18 cellular contexts compared by ENCODE assay signal in genomic region chr15:65056868-65057548, GRCh38. TPM values are rescaled to one million over a fixed set of nuclear protein-coding genes. Genes with fewer than 3 reads are reported as not detected.
DNase-seq lines count a peak whose midpoint lies in the region; ATAC-seq, FAIRE-seq and TF ChIP-seq lines count a peak whose summit lies in the region.
"Had no signal": no experiment of that assay in that cellular context is flagged by ENCODE, and none has a peak within 500 bp of the region (broad histone marks: within the 10 kb centered on the region; RNA-seq: fewer than 3 reads in every experiment).

No MANE protein-coding gene starts in this region.

- H3K27me3 ChIP-seq in mammary epithelial cell (ENCODE audit: insufficient read depth, low read length): no peaks in the 10 kb centered on the region
- H3K27me3 ChIP-seq in breast epithelium: no peaks in the 10 kb centered on the region
- H3K27me3 ChIP-seq in astrocyte (ENCODE audit: insufficient read depth, low read length): peaks cover 29% of the 10 kb centered on the region
- H3K27me3 ChIP-seq in HepG2 (ENCODE audit: control insufficient read depth in 1 of 2, insufficient read depth in 2 of 2, low read length in 2 of 2): no peaks in the 10 kb centered on the region
- H3K27me3 ChIP-seq in mesendoderm (ENCODE audit: insufficient read depth, low read length, poor library complexity): no peaks in the 10 kb centered on the region

- no peak overlapping the region for H3K23ac ChIP-seq in mesendoderm (ENCODE audit: low read length)

- peaks cover 21% of the 10 kb centered on the region for H3K4me1 Mint-ChIP-seq in astrocyte (ENCODE audit: low read depth, unreplicated experiment)

- H3K4me3 ChIP-seq in mammary epithelial cell (replicated peaks in 1 of 3; ENCODE audit: insufficient read depth in 1 of 3, low read depth in 2 of 3, low read length in 3 of 3): no peak overlapping the region
- no peak overlapping the region for H3K4me3 ChIP-seq in breast epithelium
- H3K4me3 ChIP-seq in astrocyte (ENCODE audit: insufficient read depth, low read depth, low read length): no peak overlapping the region
- H3K4me3 ChIP-seq in HepG2 (replicated peaks in 1 of 3; ENCODE audit: insufficient read depth in 1 of 3, low read depth in 2 of 3, low read length in 3 of 3): peak overlapping the region in 1 of 3 experiments; percentile 27; a peak in 1 of 6 replicates
- H3K4me3 ChIP-seq in mesendoderm (ENCODE audit: low read length): no peak overlapping the region
- H3K4me3 ChIP-seq: dorsolateral prefrontal cortex had no signal

- peak; percentile 54 to 73; a peak in 2 of 4 replicates for TF ChIP-seq EP300 in HepG2 (IDR thresholded peaks at IDR 0.05; ENCODE audit: low read depth in 2 of 2, low read length in 2 of 2)
- TF ChIP-seq EP300 in HepG2 (CRISPR knock-in tag; IDR thresholded peaks at IDR 0.05; ENCODE audit: borderline replicate concordance): peak; percentile 81

- intact Hi-C loops in mammary epithelial cell (cut with micrococcal nuclease): no loop called here
- intact Hi-C loops in breast epithelium (cut with DNase I; ENCODE audit: low total_unique reads): no loop called here
- intact Hi-C loops in HepG2 (cut with micrococcal nuclease; ENCODE audit: unreplicated experiment): loop anchor here (1.0 to 10.0 kb wide), 2 partner anchors 29 to 238 kb away; partner anchors contain the start of gene RNU5A-1

- no peak overlapping the region for H2AK5ac ChIP-seq in mesendoderm (ENCODE audit: low read length)

- H3K9me3 ChIP-seq in mammary epithelial cell (replicated peaks; ENCODE audit: insufficient read depth, low read length) (no peaks in the 10 kb centered on the region), breast epithelium (no peaks in the 10 kb centered on the region), astrocyte (ENCODE audit: insufficient read depth, low read depth, low read length) (peaks cover 2% of the 10 kb centered on the region), HepG2 (ENCODE audit: low read length) (no peaks in the 10 kb centered on the region)

- H3K36me3 ChIP-seq in mammary epithelial cell (ENCODE audit: insufficient read depth, low read length) (no peaks in the 10 kb centered on the region), breast epithelium (no peaks in the 10 kb centered on the region), astrocyte (ENCODE audit: insufficient read depth, low read length) (no peaks in the 10 kb centered on the region), HepG2 (replicated peaks in 1 of 2; ENCODE audit: control insufficient read depth in 1 of 2, insufficient read depth in 2 of 2, low read length in 2 of 2) (no peaks in the 10 kb centered on the region), mesendoderm (ENCODE audit: control insufficient read depth, insufficient read depth, low read length) (peaks cover 8% of the 10 kb centered on the region)

- no peak overlapping the region for H3K56ac ChIP-seq in mesendoderm (ENCODE audit: low read length)

- H3K79me2 ChIP-seq in mammary epithelial cell (ENCODE audit: insufficient read depth, low read length): no peaks in the 10 kb centered on the region
- no peaks in the 10 kb centered on the region for H3K79me2 ChIP-seq in astrocyte (ENCODE audit: insufficient read depth, low read length)
- no peaks in the 10 kb centered on the region for H3K79me2 ChIP-seq in HepG2 (ENCODE audit: insufficient read depth, low read length)
- H3K79me2 ChIP-seq in mesendoderm (ENCODE audit: control insufficient read depth, insufficient read depth, low read length): no peaks in the 10 kb centered on the region

- no peak overlapping the region for H2BK120ac ChIP-seq in mesendoderm (ENCODE audit: low read depth, low read length)

- H3K4me2 ChIP-seq in mammary epithelial cell (ENCODE audit: insufficient read depth, low read depth, low read length) (no peak overlapping the region), astrocyte (ENCODE audit: low read length) (no peak overlapping the region), HepG2 (ENCODE audit: low read depth, low read length) (peak overlapping the region; percentile 71), mesendoderm (ENCODE audit: low read length) (no peak overlapping the region)

- H2AFZ ChIP-seq in mammary epithelial cell (ENCODE audit: low read depth, low read length) (no peak overlapping the region), astrocyte (ENCODE audit: low read depth, low read length) (no peak overlapping the region), HepG2 (ENCODE audit: low read length) (no peak overlapping the region)

- H3K27me3 Mint-ChIP-seq in astrocyte (ENCODE audit: low read depth, unreplicated experiment): peaks cover 13% of the 10 kb centered on the region
- H3K27me3 Mint-ChIP-seq: activated naive CD8-positive, alpha-beta T cell treated with anti-CD3 and anti-CD28 coated beads for 36 hours had no signal

- TF ChIP-seq CTCF in mammary epithelial cell (conservative IDR thresholded peaks at IDR 0.05 in 1 of 2, IDR thresholded peaks at IDR 0.05 in 1 of 2; ENCODE audit: extremely low read depth in 1 of 2, insufficient read depth in 1 of 2, low read depth in 1 of 2, low read length in 2 of 2): no peak
- TF ChIP-seq CTCF in breast epithelium (IDR thresholded peaks at IDR 0.05): no peak
- no peak for TF ChIP-seq CTCF in astrocyte (IDR thresholded peaks at IDR 0.05; ENCODE audit: insufficient read depth, low read depth, low read length)
- TF ChIP-seq CTCF in HepG2 (CRISPR knock-in tag; IDR thresholded peaks at IDR 0.05): no peak

- FAIRE-seq in astrocyte (lab: Jason Lieb, UNC) (no peak), HepG2 (lab: Jason Lieb, UNC) (peak; percentile 87), urothelium cell line (lab: Jason Lieb, UNC) (peak; percentile 82)
- FAIRE-seq: A204.1, TTC549 had no signal

- TF ChIP-seq POLR2A in breast epithelium (IDR thresholded peaks at IDR 0.05): no peak
- TF ChIP-seq POLR2A in HepG2 (IDR thresholded peaks at IDR 0.05; ENCODE audit: insufficient read depth in 1 of 2, low read depth in 2 of 2, low read length in 2 of 2): 0 out of 4 replicates have a peak, but pooled peaks of 1 of the 2 experiments have one; percentile 19

- no peak overlapping the region for H3K18ac ChIP-seq in mesendoderm (ENCODE audit: low read length)

- peaks cover 2% of the 10 kb centered on the region for H3K36me3 Mint-ChIP-seq in astrocyte (ENCODE audit: low read depth, unreplicated experiment)
- H3K36me3 Mint-ChIP-seq: activated naive CD8-positive, alpha-beta T cell treated with anti-CD3 and anti-CD28 coated beads for 36 hours had no signal

- CTCF ChIA-PET in mammary epithelial cell (lab: Charles Lee; ENCODE audit: low non-redundant PET): interaction anchor here (2.0 kb wide), 1 partner anchor 45 kb away, joined by 7 read pairs; no protein-coding TSS in a partner anchor
- CTCF ChIA-PET in HepG2 (lab: Yijun Ruan, JAX; ENCODE audit: low intra/inter-chr PET ratio, low total read pairs): interaction anchor here (1.2 to 5.0 kb wide), 3 partner anchors 24 to 45 kb away, joined by 3 to 54 read pairs (median 4); no protein-coding TSS in a partner anchor

- TF ChIP-seq RAD21 in HepG2 (CRISPR knock-in tag; IDR thresholded peaks at IDR 0.05): peak; percentile 34; the same call in 1 of the 2 replicates

- peaks cover 8% of the 10 kb centered on the region for H3K4me1 ChIP-seq in mammary epithelial cell (ENCODE audit: insufficient read depth, low read length)
- no peaks in the 10 kb centered on the region for H3K4me1 ChIP-seq in breast epithelium
- H3K4me1 ChIP-seq in astrocyte (ENCODE audit: insufficient read depth, low read length): peaks cover 14% of the 10 kb centered on the region
- peaks cover 79% of the 10 kb centered on the region for H3K4me1 ChIP-seq in HepG2 (ENCODE audit: insufficient read depth, low read length)
- H3K4me1 ChIP-seq in mesendoderm (ENCODE audit: control insufficient read depth, low read depth, low read length): no peaks in the 10 kb centered on the region

- H3K9ac ChIP-seq in mammary epithelial cell (ENCODE audit: insufficient read depth, low read length) (no peak overlapping the region), astrocyte (ENCODE audit: low read length) (no peak overlapping the region), HepG2 (ENCODE audit: insufficient read depth, low read depth, low read length) (peak overlapping the region; percentile 13; the same call in 1 of the 2 replicates), mesendoderm (ENCODE audit: low read length) (no peak overlapping the region)

- in situ Hi-C loops in mammary epithelial cell (cut with MboI; ENCODE audit: low sequenced_read_pairs in 2 of 2): no loop called here
- in situ Hi-C loops in HepG2 (cut with HindIII; ENCODE audit: extremely low pct_ligation_motif_present, low pct_unique_long_range_greater_than_20kb): no loop called here

- peaks cover 5% of the 10 kb centered on the region for H3K9me3 Mint-ChIP-seq in astrocyte (ENCODE audit: unreplicated experiment)
- H3K9me3 Mint-ChIP-seq: activated naive CD8-positive, alpha-beta T cell treated with anti-CD3 and anti-CD28 coated beads for 36 hours had no signal

- peak; percentile 81 for ATAC-seq in HepG2

- BruUV-seq in mammary epithelial cell (replicated peaks; lab: Mats Ljungman, UMichigan) (no TSS peak), HepG2 (replicated peaks; lab: Mats Ljungman, UMichigan) (TSS peak; percentile 75)

- no peak overlapping the region for H4K8ac ChIP-seq in mesendoderm (ENCODE audit: low read depth, low read length)

- no peak overlapping the region for H3K4ac ChIP-seq in mesendoderm (ENCODE audit: low read depth, low read length)

- no peak overlapping the region for H2BK15ac ChIP-seq in mesendoderm (replicated peaks; ENCODE audit: low read depth)

- dilution Hi-C loops in mammary epithelial cell (cut with HindIII; ENCODE audit: low sequenced_read_pairs): no loop called here

- H4K20me1 ChIP-seq in mammary epithelial cell (ENCODE audit: insufficient read depth, low read length): no peaks in the 10 kb centered on the region
- H4K20me1 ChIP-seq in astrocyte (ENCODE audit: insufficient read depth, low read length): no peaks in the 10 kb centered on the region
- H4K20me1 ChIP-seq in HepG2 (ENCODE audit: insufficient read depth, low read length): no peaks in the 10 kb centered on the region

- H2BK5ac ChIP-seq in mesendoderm (ENCODE audit: low read length): no peak overlapping the region

- DNase-seq in mammary epithelial cell: peak; percentile 61
- DNase-seq in breast epithelium (ENCODE audit: low spot score in 2 of 2): no peak
- peak; percentile 51 for DNase-seq in astrocyte (ENCODE audit: low read depth)
- peak; percentile 96 for DNase-seq in HepG2 (ENCODE audit: low spot score)
- peak; percentile 62 for DNase-seq in urothelium cell line (ENCODE audit: low spot score)
- no peak for DNase-seq in globus pallidus (ENCODE audit: low spot score)
- no peak for DNase-seq in mesendoderm
- DNase-seq in activated CD4-positive, CD25-positive, alpha-beta regulatory T cell (lab: John Stamatoyannopoulos, UW): no peak
- DNase-seq: activated naive CD8-positive, alpha-beta T cell treated with anti-CD3 and anti-CD28 coated beads for 36 hours; DMS153; dorsolateral prefrontal cortex; NCI-H2171 treated with DMSO at 0.1 percent for 48 hours; OCI-M1 had no signal

- no peaks in the 10 kb centered on the region for H3K79me1 ChIP-seq in mesendoderm (ENCODE audit: low read length)

- WGBS in mammary epithelial cell (ENCODE audit: low coverage, missing lambda C conversion rate): 64% methylated on average over 8 of the region's 8 CpGs
- WGBS in HepG2 (ENCODE audit: low lambda C conversion rate): 0% methylated on average over 5 of the region's 8 CpGs
- WGBS in mesendoderm (ENCODE audit: extremely low coverage, insufficient coverage, low lambda C conversion rate): no CpG with 5 or more reads among the region's 8 CpGs

- no peak overlapping the region for H4K5ac ChIP-seq in mesendoderm (ENCODE audit: low read length)

- H3K4me3 Mint-ChIP-seq in astrocyte (ENCODE audit: unreplicated experiment): no peak overlapping the region
- H3K4me3 Mint-ChIP-seq: activated naive CD8-positive, alpha-beta T cell treated with anti-CD3 and anti-CD28 coated beads for 36 hours had no signal

- H3K27ac ChIP-seq in mammary epithelial cell (ENCODE audit: insufficient read depth, low read depth, low read length): no peak overlapping the region
- H3K27ac ChIP-seq in breast epithelium: peak overlapping the region in 1 of 2 donors; percentile 39
- H3K27ac ChIP-seq in astrocyte (ENCODE audit: low read depth, low read length): no peak overlapping the region
- peak overlapping the region; percentile 46 for H3K27ac ChIP-seq in HepG2 (ENCODE audit: extremely low read length, insufficient read depth, low read length)
- H3K27ac ChIP-seq in mesendoderm (ENCODE audit: low read depth, low read length): no peak overlapping the region

- H3K27ac Mint-ChIP-seq in astrocyte (ENCODE audit: unreplicated experiment): no peak overlapping the region
- H3K27ac Mint-ChIP-seq: activated naive CD8-positive, alpha-beta T cell treated with anti-CD3 and anti-CD28 coated beads for 36 hours had no signal

- POLR2A ChIA-PET in HepG2 (lab: Yijun Ruan, JAX): interaction anchor here (0.7 to 4.5 kb wide), 5 partner anchors 13 to 128 kb away, joined by 3 to 27 read pairs (median 4); partner anchors contain the start of genes CLPX and SLC51B

RNA-seq across cellular contexts. Expression of gene RASL12, which starts 10.8 kb away (rescaled TPM):
- total RNA-seq in mammary epithelial cell: not detected
- polyA plus RNA-seq in mammary epithelial cell: 0.09 TPM
- not detected for polyA minus RNA-seq in mammary epithelial cell
- 10 to 100 TPM; 12.6 to 20.6 (median 20.3) TPM for total RNA-seq in breast epithelium
- total RNA-seq in astrocyte: 0.32 and 0.36 TPM in 2 replicates
- total RNA-seq in HepG2 (2016; rRNA removed; fragmentation: Illumina TruSeq; extraction: Trizol): 0.39 and 0.55 TPM in 2 replicates
- 0.20 and 0.26 TPM in 2 replicates for total RNA-seq in HepG2 (2016; cell fraction: cytosol; rRNA removed; fragmentation: Illumina TruSeq; extraction: Trizol; ENCODE audit: low read depth)
- 0.34 and 0.45 TPM in 2 replicates for total RNA-seq in HepG2 (2016; cell fraction: insoluble cytoplasmic fraction; rRNA removed; fragmentation: Illumina TruSeq; extraction: Trizol)
- total RNA-seq in HepG2 (2016; cell fraction: membrane; rRNA removed; fragmentation: Illumina TruSeq; extraction: Trizol): 0.37 and 0.45 TPM in 2 replicates
- total RNA-seq in HepG2 (2016; cell fraction: nucleus; rRNA removed; fragmentation: Illumina TruSeq; extraction: Trizol): 0.66 and 0.68 TPM in 2 replicates
- polyA plus RNA-seq in HepG2 (2011; rRNA removed): 0.10 and 0.16 TPM in 2 replicates
- polyA plus RNA-seq in HepG2 (2011; cell fraction: cytosol; rRNA removed): 0.13 TPM in 2 replicates
- 0.26 and 0.32 TPM in 2 replicates for polyA plus RNA-seq in HepG2 (2011; cell fraction: nucleus; rRNA removed)
- 0.07 TPM in 1 of 2 replicates, not detected in the other for polyA plus RNA-seq in HepG2 (2012)
- 0.08 and 0.10 TPM in 2 replicates for polyA plus RNA-seq in HepG2 (2016; cell fraction: cytosol; fragmentation: Illumina TruSeq; extraction: Trizol; ENCODE audit: low read depth)
- 0.35 TPM in 2 replicates for polyA plus RNA-seq in HepG2 (2016; cell fraction: insoluble cytoplasmic fraction; fragmentation: Illumina TruSeq; extraction: Trizol; ENCODE audit: low read depth)
- 0.27 and 0.41 TPM in 2 replicates for polyA plus RNA-seq in HepG2 (2016; cell fraction: membrane; fragmentation: Illumina TruSeq; extraction: Trizol; ENCODE audit: low read depth)
- 1.1 and 1.4 TPM in 2 replicates for polyA plus RNA-seq in HepG2 (2016; cell fraction: nucleus; fragmentation: Illumina TruSeq; extraction: Trizol; ENCODE audit: insufficient read depth, low read depth)
- 0.78 TPM in 1 of 2 replicates, not detected in the other for polyA minus RNA-seq in HepG2 (2011; rRNA and poly(A)+ RNA removed; ENCODE audit: low replicate concordance)
- polyA minus RNA-seq in HepG2 (2011; cell fraction: cytosol; rRNA and poly(A)+ RNA removed): not detected in 2 replicates
- 0.25 and 0.52 TPM in 2 replicates for polyA minus RNA-seq in HepG2 (2011; cell fraction: nucleus; rRNA and poly(A)+ RNA removed)
- 6.4 TPM for polyA plus RNA-seq in mesendoderm (2013, experiment 1 of 2)
- 6.5 TPM for polyA plus RNA-seq in mesendoderm (2013, experiment 2 of 2)
- total RNA-seq: activated naive CD8-positive, alpha-beta T cell treated with anti-CD3 and anti-CD28 coated beads for 36 hours; glomerular endothelial cell; pulmonary artery endothelial cell had no signal

RNA-seq across cellular contexts. Expression of gene SLC51B, which starts 11.8 kb away (rescaled TPM):
- total RNA-seq in mammary epithelial cell (not detected), breast epithelium (not detected), astrocyte (not detected in 2 replicates), HepG2 (2016; rRNA removed; fragmentation: Illumina TruSeq; extraction: Trizol) (14.4 and 17.1 TPM in 2 replicates)
- polyA plus RNA-seq in mammary epithelial cell (not detected), HepG2 (2011; rRNA removed) (12.0 and 14.9 TPM in 2 replicates)
- polyA minus RNA-seq in mammary epithelial cell: not detected
- total RNA-seq in HepG2 (2016; cell fraction: cytosol; rRNA removed; fragmentation: Illumina TruSeq; extraction: Trizol; ENCODE audit: low read depth): 5.3 and 6.1 TPM in 2 replicates
- 13.5 and 17.5 TPM in 2 replicates for total RNA-seq in HepG2 (2016; cell fraction: insoluble cytoplasmic fraction; rRNA removed; fragmentation: Illumina TruSeq; extraction: Trizol)
- total RNA-seq in HepG2 (2016; cell fraction: membrane; rRNA removed; fragmentation: Illumina TruSeq; extraction: Trizol): 7.0 and 7.8 TPM in 2 replicates
- 8.3 and 9.5 TPM in 2 replicates for total RNA-seq in HepG2 (2016; cell fraction: nucleus; rRNA removed; fragmentation: Illumina TruSeq; extraction: Trizol)
- polyA plus RNA-seq in HepG2 (2011; cell fraction: cytosol; rRNA removed): 13.2 and 15.4 TPM in 2 replicates
- polyA plus RNA-seq in HepG2 (2011; cell fraction: nucleus; rRNA removed): 3.4 and 3.5 TPM in 2 replicates
- polyA plus RNA-seq in HepG2 (2012): 4.6 and 5.6 TPM in 2 replicates
- polyA plus RNA-seq in HepG2 (2016; cell fraction: cytosol; fragmentation: Illumina TruSeq; extraction: Trizol; ENCODE audit: low read depth): 5.3 and 7.1 TPM in 2 replicates
- 13.1 and 13.8 TPM in 2 replicates for polyA plus RNA-seq in HepG2 (2016; cell fraction: insoluble cytoplasmic fraction; fragmentation: Illumina TruSeq; extraction: Trizol; ENCODE audit: low read depth)
- polyA plus RNA-seq in HepG2 (2016; cell fraction: membrane; fragmentation: Illumina TruSeq; extraction: Trizol; ENCODE audit: low read depth): 5.5 and 6.5 TPM in 2 replicates
- 15.7 and 19.3 TPM in 2 replicates for polyA plus RNA-seq in HepG2 (2016; cell fraction: nucleus; fragmentation: Illumina TruSeq; extraction: Trizol; ENCODE audit: insufficient read depth, low read depth)
- polyA minus RNA-seq in HepG2 (2011; rRNA and poly(A)+ RNA removed; ENCODE audit: low replicate concordance): 5.1 TPM in 1 of 2 replicates, not detected in the other
- 3.9 TPM in 2 replicates for polyA minus RNA-seq in HepG2 (2011; cell fraction: cytosol; rRNA and poly(A)+ RNA removed)
- polyA minus RNA-seq in HepG2 (2011; cell fraction: nucleus; rRNA and poly(A)+ RNA removed): 2.7 and 2.9 TPM in 2 replicates
- polyA plus RNA-seq in mesendoderm (2013, experiment 1 of 2): not detected
- not detected for polyA plus RNA-seq in mesendoderm (2013, experiment 2 of 2)
- total RNA-seq: activated naive CD8-positive, alpha-beta T cell treated with anti-CD3 and anti-CD28 coated beads for 36 hours; dorsolateral prefrontal cortex; glomerular endothelial cell; mesenteric fat pad; pulmonary artery endothelial cell had no signal

RNA-seq across cellular contexts. Expression of gene KBTBD13, which starts 19.5 kb away (rescaled TPM):
- total RNA-seq in mammary epithelial cell: not detected
- not detected for polyA plus RNA-seq in mammary epithelial cell
- polyA minus RNA-seq in mammary epithelial cell: not detected
- under 1 TPM in 2 of 3 donors, not detected in 1; 0.15 to 0.33 TPM for total RNA-seq in breast epithelium
- not detected in 2 replicates for total RNA-seq in astrocyte
- not detected in 2 replicates for total RNA-seq in HepG2 (2016; rRNA removed; fragmentation: Illumina TruSeq; extraction: Trizol)
- not detected in 2 replicates for total RNA-seq in HepG2 (2016; cell fraction: cytosol; rRNA removed; fragmentation: Illumina TruSeq; extraction: Trizol; ENCODE audit: low read depth)
- 0.02 TPM in 1 of 2 replicates, not detected in the other for total RNA-seq in HepG2 (2016; cell fraction: insoluble cytoplasmic fraction; rRNA removed; fragmentation: Illumina TruSeq; extraction: Trizol)
- 0.07 TPM in 1 of 2 replicates, not detected in the other for total RNA-seq in HepG2 (2016; cell fraction: membrane; rRNA removed; fragmentation: Illumina TruSeq; extraction: Trizol)
- not detected in 2 replicates for total RNA-seq in HepG2 (2016; cell fraction: nucleus; rRNA removed; fragmentation: Illumina TruSeq; extraction: Trizol)
- not detected in 2 replicates for polyA plus RNA-seq in HepG2 (2011; rRNA removed)
- polyA plus RNA-seq in HepG2 (2011; cell fraction: cytosol; rRNA removed): not detected in 2 replicates
- polyA plus RNA-seq in HepG2 (2011; cell fraction: nucleus; rRNA removed): not detected in 2 replicates
- polyA plus RNA-seq in HepG2 (2012): not detected in 2 replicates
- polyA plus RNA-seq in HepG2 (2016; cell fraction: cytosol; fragmentation: Illumina TruSeq; extraction: Trizol; ENCODE audit: low read depth): not detected in 2 replicates
- polyA plus RNA-seq in HepG2 (2016; cell fraction: insoluble cytoplasmic fraction; fragmentation: Illumina TruSeq; extraction: Trizol; ENCODE audit: low read depth): not detected in 2 replicates
- polyA plus RNA-seq in HepG2 (2016; cell fraction: membrane; fragmentation: Illumina TruSeq; extraction: Trizol; ENCODE audit: low read depth): not detected in 2 replicates
- not detected in 2 replicates for polyA plus RNA-seq in HepG2 (2016; cell fraction: nucleus; fragmentation: Illumina TruSeq; extraction: Trizol; ENCODE audit: insufficient read depth, low read depth)
- polyA minus RNA-seq in HepG2 (2011; rRNA and poly(A)+ RNA removed; ENCODE audit: low replicate concordance): 0.08 and 0.21 TPM in 2 replicates
- not detected in 2 replicates for polyA minus RNA-seq in HepG2 (2011; cell fraction: cytosol; rRNA and poly(A)+ RNA removed)
- not detected in 2 replicates for polyA minus RNA-seq in HepG2 (2011; cell fraction: nucleus; rRNA and poly(A)+ RNA removed)
- polyA plus RNA-seq in mesendoderm (2013, experiment 1 of 2): 0.01 TPM
- 0.01 TPM for polyA plus RNA-seq in mesendoderm (2013, experiment 2 of 2)
- total RNA-seq: activated naive CD8-positive, alpha-beta T cell treated with anti-CD3 and anti-CD28 coated beads for 36 hours; glomerular endothelial cell; mesenteric fat pad; pulmonary artery endothelial cell had no signal

RNA-seq across cellular contexts. Expression of gene MTFMT, which starts 27.6 kb away (rescaled TPM):
- total RNA-seq in mammary epithelial cell: 10 to 100 TPM; 22.5 to 27.2 TPM
- 14.9 TPM for polyA plus RNA-seq in mammary epithelial cell
- polyA minus RNA-seq in mammary epithelial cell: 14.0 TPM
- 10 to 100 TPM; 23.7 to 28.5 (median 28.4) TPM for total RNA-seq in breast epithelium
- 12.3 and 13.5 TPM in 2 replicates for total RNA-seq in astrocyte
- 23.2 and 27.9 TPM in 2 replicates for total RNA-seq in HepG2 (2016; rRNA removed; fragmentation: Illumina TruSeq; extraction: Trizol)
- 10.4 and 12.6 TPM in 2 replicates for total RNA-seq in HepG2 (2016; cell fraction: cytosol; rRNA removed; fragmentation: Illumina TruSeq; extraction: Trizol; ENCODE audit: low read depth)
- 22.7 and 29.9 TPM in 2 replicates for total RNA-seq in HepG2 (2016; cell fraction: insoluble cytoplasmic fraction; rRNA removed; fragmentation: Illumina TruSeq; extraction: Trizol)
- total RNA-seq in HepG2 (2016; cell fraction: membrane; rRNA removed; fragmentation: Illumina TruSeq; extraction: Trizol): 18.1 and 19.5 TPM in 2 replicates
- 13.3 and 17.4 TPM in 2 replicates for total RNA-seq in HepG2 (2016; cell fraction: nucleus; rRNA removed; fragmentation: Illumina TruSeq; extraction: Trizol)
- 8.9 and 9.9 TPM in 2 replicates for polyA plus RNA-seq in HepG2 (2011; rRNA removed)
- 7.3 and 11.2 TPM in 2 replicates for polyA plus RNA-seq in HepG2 (2011; cell fraction: cytosol; rRNA removed)
- polyA plus RNA-seq in HepG2 (2011; cell fraction: nucleus; rRNA removed): 4.0 and 5.2 TPM in 2 replicates
- 6.6 and 14.4 TPM in 2 replicates for polyA plus RNA-seq in HepG2 (2012)
- 7.3 and 9.3 TPM in 2 replicates for polyA plus RNA-seq in HepG2 (2016; cell fraction: cytosol; fragmentation: Illumina TruSeq; extraction: Trizol; ENCODE audit: low read depth)
- polyA plus RNA-seq in HepG2 (2016; cell fraction: insoluble cytoplasmic fraction; fragmentation: Illumina TruSeq; extraction: Trizol; ENCODE audit: low read depth): 22.1 and 23.9 TPM in 2 replicates
- polyA plus RNA-seq in HepG2 (2016; cell fraction: membrane; fragmentation: Illumina TruSeq; extraction: Trizol; ENCODE audit: low read depth): 13.3 and 13.6 TPM in 2 replicates
- 17.3 and 20.2 TPM in 2 replicates for polyA plus RNA-seq in HepG2 (2016; cell fraction: nucleus; fragmentation: Illumina TruSeq; extraction: Trizol; ENCODE audit: insufficient read depth, low read depth)
- polyA minus RNA-seq in HepG2 (2011; rRNA and poly(A)+ RNA removed; ENCODE audit: low replicate concordance): 3.2 and 7.6 TPM in 2 replicates
- polyA minus RNA-seq in HepG2 (2011; cell fraction: cytosol; rRNA and poly(A)+ RNA removed): 6.6 and 9.0 TPM in 2 replicates
- polyA minus RNA-seq in HepG2 (2011; cell fraction: nucleus; rRNA and poly(A)+ RNA removed): 10.2 and 16.7 TPM in 2 replicates
- polyA plus RNA-seq in mesendoderm (2013, experiment 1 of 2): 14.2 TPM
- 14.5 TPM for polyA plus RNA-seq in mesendoderm (2013, experiment 2 of 2)

RNA-seq across cellular contexts. Expression of gene UBAP1L, which starts 58.0 kb away (rescaled TPM):
- total RNA-seq in mammary epithelial cell: 1 to 10 TPM; 2.3 TPM
- polyA plus RNA-seq in mammary epithelial cell: 0.31 TPM
- 0.83 TPM for polyA minus RNA-seq in mammary epithelial cell
- total RNA-seq in breast epithelium: 1 to 10 TPM; 3.7 to 10.0 (median 7.2) TPM
- total RNA-seq in astrocyte: 1.8 and 1.9 TPM in 2 replicates
- total RNA-seq in HepG2 (2016; rRNA removed; fragmentation: Illumina TruSeq; extraction: Trizol): 0.13 and 0.86 TPM in 2 replicates
- 0.18 and 0.20 TPM in 2 replicates for total RNA-seq in HepG2 (2016; cell fraction: cytosol; rRNA removed; fragmentation: Illumina TruSeq; extraction: Trizol; ENCODE audit: low read depth)
- total RNA-seq in HepG2 (2016; cell fraction: insoluble cytoplasmic fraction; rRNA removed; fragmentation: Illumina TruSeq; extraction: Trizol): 0.28 and 0.89 TPM in 2 replicates
- total RNA-seq in HepG2 (2016; cell fraction: membrane; rRNA removed; fragmentation: Illumina TruSeq; extraction: Trizol): 0.14 and 0.28 TPM in 2 replicates
- total RNA-seq in HepG2 (2016; cell fraction: nucleus; rRNA removed; fragmentation: Illumina TruSeq; extraction: Trizol): 2.1 and 3.2 TPM in 2 replicates
- polyA plus RNA-seq in HepG2 (2011; rRNA removed): 1.4 and 1.7 TPM in 2 replicates
- 0.14 and 0.25 TPM in 2 replicates for polyA plus RNA-seq in HepG2 (2011; cell fraction: cytosol; rRNA removed)
- polyA plus RNA-seq in HepG2 (2011; cell fraction: nucleus; rRNA removed): 9.3 and 9.9 TPM in 2 replicates
- 1.0 and 1.8 TPM in 2 replicates for polyA plus RNA-seq in HepG2 (2012)
- 0.10 and 0.14 TPM in 2 replicates for polyA plus RNA-seq in HepG2 (2016; cell fraction: cytosol; fragmentation: Illumina TruSeq; extraction: Trizol; ENCODE audit: low read depth)
- polyA plus RNA-seq in HepG2 (2016; cell fraction: insoluble cytoplasmic fraction; fragmentation: Illumina TruSeq; extraction: Trizol; ENCODE audit: low read depth): 0.16 and 0.17 TPM in 2 replicates
- 0.31 TPM in 1 of 2 replicates, not detected in the other for polyA plus RNA-seq in HepG2 (2016; cell fraction: membrane; fragmentation: Illumina TruSeq; extraction: Trizol; ENCODE audit: low read depth)
- 4.4 and 4.9 TPM in 2 replicates for polyA plus RNA-seq in HepG2 (2016; cell fraction: nucleus; fragmentation: Illumina TruSeq; extraction: Trizol; ENCODE audit: insufficient read depth, low read depth)
- 2.1 and 5.5 TPM in 2 replicates for polyA minus RNA-seq in HepG2 (2011; rRNA and poly(A)+ RNA removed; ENCODE audit: low replicate concordance)
- polyA minus RNA-seq in HepG2 (2011; cell fraction: cytosol; rRNA and poly(A)+ RNA removed): 0.26 TPM in 1 of 2 replicates, not detected in the other
- polyA minus RNA-seq in HepG2 (2011; cell fraction: nucleus; rRNA and poly(A)+ RNA removed): 6.7 and 8.5 TPM in 2 replicates
- 0.45 TPM for polyA plus RNA-seq in mesendoderm (2013, experiment 1 of 2)
- polyA plus RNA-seq in mesendoderm (2013, experiment 2 of 2): 0.41 TPM

Comparison
In these comparisons a context has a peak if more than half of its experiments do, and no peak if none do; other contexts are left out.
1. DNase-seq: peak in mammary epithelial cell (single experiment), astrocyte (single experiment), HepG2 (single experiment) and urothelium cell line (single experiment); none in breast epithelium (0 of 2), globus pallidus (single experiment), mesendoderm (single experiment) and activated CD4-positive, CD25-positive, alpha-beta regulatory T cell (0 of 4).